In genomic region chr6:16769131-16769985, GRCh38 we compare ENCODE assay signal across 8 cellular contexts. TPM values are rescaled to one million over a fixed set of nuclear protein-coding genes. Genes with fewer than 3 reads are reported as not detected.
DNase-seq lines count a peak whose midpoint lies in the region; ATAC-seq and TF ChIP-seq lines count a peak whose summit lies in the region.

No MANE protein-coding gene starts in this region.

- H3K4me3 ChIP-seq in cardiac muscle cell: no peak overlapping the region

- H3K9me3 ChIP-seq in cardiac muscle cell (ENCODE audit: low read depth): no peaks in the 10 kb centered on the region

- no peak for TF ChIP-seq CTCF in cardiac muscle cell (IDR thresholded peaks at IDR 0.05; ENCODE audit: low read depth, low read length)

- peaks cover 19% of the 10 kb centered on the region for H3K4me1 ChIP-seq in cardiac muscle cell (ENCODE audit: low read depth)

- ATAC-seq in GM21447 (IDR thresholded peaks at IDR 0.05; ENCODE audit: unreplicated experiment): peak; percentile 68
- ATAC-seq in GM21717 (IDR thresholded peaks at IDR 0.05; ENCODE audit: unreplicated experiment): no peak

- no peak overlapping the region for H3K27ac ChIP-seq in cardiac muscle cell

- no peaks in the 10 kb centered on the region for H3K36me3 ChIP-seq in cardiac muscle cell

- peak; percentile 42 for DNase-seq in activated T-helper 1 cell treated with Interleukin-2 at 50 U/mL for 16 hours (ENCODE audit: low read depth)
- peak; percentile 9 to 93 for DNase-seq in cardiac muscle cell (ENCODE audit: low read depth in 1 of 2, low spot score in 1 of 2)
- peak; percentile 31 to 41 for DNase-seq in stimulated activated CD4-positive, alpha-beta T cell treated with anti-CD3 and anti-CD28 coated beads, Interleukin-1b, Interleukin-23, amount 100 ng/mL, for 1 hour (ENCODE audit: low read depth in 2 of 2)
- no peak for DNase-seq in NCI-H2227 (lab: John Stamatoyannopoulos, UW; ENCODE audit: unreplicated experiment)
- no peak for DNase-seq in NCI-H1436 treated with DMSO at 0.1 percent for 48 hours (lab: John Stamatoyannopoulos, UW)

- no peaks in the 10 kb centered on the region for H3K27me3 ChIP-seq in cardiac muscle cell

TF ChIP-seq in PFSK-1, 5 proteins besides CTCF, POLR2A, EP300 and RAD21:
- TF ChIP-seq TAF1 (IDR thresholded peaks at IDR 0.05; ENCODE audit: borderline replicate concordance, insufficient read depth, low read length): no peak
- 0 out of 4 replicates have a peak, but pooled peaks of 1 of the 2 experiments have one; percentile 48 for TF ChIP-seq REST (IDR thresholded peaks at IDR 0.05; ENCODE audit: insufficient read depth in 1 of 2, low read depth in 2 of 2, low read length in 2 of 2)
- no peak for TF ChIP-seq FOXP2 (optimal IDR thresholded peaks at IDR 0.05; ENCODE audit: borderline replicate concordance, extremely low read depth, extremely low read length, insufficient read depth)
- peak; percentile 70 for TF ChIP-seq POLR2AphosphoS5 (IDR thresholded peaks at IDR 0.05; ENCODE audit: low read depth, low read length)
- peak; percentile 99 for TF ChIP-seq SIN3A (IDR thresholded peaks at IDR 0.05; ENCODE audit: borderline replicate concordance, insufficient read depth, low read length)

RNA-seq across cellular contexts. Expression of gene ATXN1, which starts 8.1 kb away (rescaled TPM):
- polyA plus RNA-seq in PFSK-1 (2012; ENCODE audit: insufficient read length, low read depth): 50.9 TPM
- 25.9 and 37.4 TPM in 2 replicates for total RNA-seq in cardiac muscle cell
- polyA plus RNA-seq in cardiac muscle cell: 15.1 and 20.9 TPM in 2 replicates

Comparison
In these comparisons a context has a peak if more than half of its experiments do, and no peak if none do; other contexts are left out.
1. DNase-seq: peak in activated T-helper 1 cell treated with Interleukin-2 at 50 U/mL for 16 hours (single experiment), cardiac muscle cell (2 of 2) and stimulated activated CD4-positive, alpha-beta T cell treated with anti-CD3 and anti-CD28 coated beads, Interleukin-1b, Interleukin-23, amount 100 ng/mL, for 1 hour (2 of 2); none in NCI-H2227 (single experiment) and NCI-H1436 treated with DMSO at 0.1 percent for 48 hours (single experiment).